1 cellular context compared by ENCODE assay signal in genomic region chr17:5630434-5630833, GRCh38.
TF ChIP-seq lines count a peak whose summit lies in the region.

No MANE protein-coding gene starts in this region.

TF ChIP-seq in SK-N-SH treated with all-trans-retinoic acid at 6 μM for 48 hours, 23 proteins besides CTCF, POLR2A, EP300 and RAD21 (continued from another document):
- TF ChIP-seq CREB5 (CRISPR knock-in tag; IDR thresholded peaks at IDR 0.05; ENCODE audit: low read depth) (no peak), OSR1 (CRISPR knock-in tag; IDR thresholded peaks at IDR 0.05) (no peak), ISL1 (CRISPR knock-in tag; IDR thresholded peaks at IDR 0.05) (no peak), RARB (CRISPR knock-in tag; IDR thresholded peaks at IDR 0.05) (no peak), ZFP3 (CRISPR knock-in tag; IDR thresholded peaks at IDR 0.05) (no peak), TOX (CRISPR knock-in tag; IDR thresholded peaks at IDR 0.05; ENCODE audit: borderline replicate concordance) (no peak), ZNF70 (CRISPR knock-in tag; IDR thresholded peaks at IDR 0.05) (no peak), BACH2 (CRISPR knock-in tag; IDR thresholded peaks at IDR 0.05; ENCODE audit: borderline replicate concordance) (no peak)
- TF ChIP-seq, protein P1, sequence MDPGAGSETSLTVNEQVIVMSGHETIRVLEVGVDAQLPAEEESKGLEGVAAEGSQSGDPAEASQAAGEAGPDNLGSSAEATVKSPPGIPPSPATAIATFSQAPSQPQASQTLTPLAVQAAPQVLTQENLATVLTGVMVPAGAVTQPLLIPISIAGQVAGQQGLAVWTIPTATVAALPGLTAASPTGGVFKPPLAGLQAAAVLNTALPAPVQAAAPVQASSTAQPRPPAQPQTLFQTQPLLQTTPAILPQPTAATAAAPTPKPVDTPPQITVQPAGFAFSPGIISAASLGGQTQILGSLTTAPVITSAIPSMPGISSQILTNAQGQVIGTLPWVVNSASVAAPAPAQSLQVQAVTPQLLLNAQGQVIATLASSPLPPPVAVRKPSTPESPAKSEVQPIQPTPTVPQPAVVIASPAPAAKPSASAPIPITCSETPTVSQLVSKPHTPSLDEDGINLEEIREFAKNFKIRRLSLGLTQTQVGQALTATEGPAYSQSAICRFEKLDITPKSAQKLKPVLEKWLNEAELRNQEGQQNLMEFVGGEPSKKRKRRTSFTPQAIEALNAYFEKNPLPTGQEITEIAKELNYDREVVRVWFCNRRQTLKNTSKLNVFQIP (CRISPR knock-in tag; IDR thresholded peaks at IDR 0.05; ENCODE audit: borderline replicate concordance, low read depth): no peak
TF ChIP-seq in SK-N-SH treated with all-trans-retinoic acid at 6 μM for 48 hours: peak in this region for 0.
